12 cellular contexts compared by ENCODE assay signal in genomic region chr17:8900626-8901585, GRCh38. TPM values are rescaled to one million over a fixed set of nuclear protein-coding genes. Genes with fewer than 3 reads are reported as not detected.
DNase-seq lines count a peak whose midpoint lies in the region; ATAC-seq and TF ChIP-seq lines count a peak whose summit lies in the region.
"Had no signal": no experiment of that assay in that cellular context is flagged by ENCODE, and none has a peak within 500 bp of the region (broad histone marks: within the 10 kb centered on the region; RNA-seq: fewer than 3 reads in every experiment).

No MANE protein-coding gene starts in this region.

- H3K27me3 ChIP-seq in thymus (ENCODE audit: control insufficient read depth, insufficient read depth) (no peaks in the 10 kb centered on the region), sigmoid colon (peaks cover 0 to 18% (median 0%) of the 10 kb centered on the region in 3 donors)

- 34% methylated on average over 15 of the region's 15 CpGs for WGBS in thymus
- WGBS in sigmoid colon, 2 donors, result 51 to 67% methylated on average over 15 of the region's 15 CpGs

- no peak overlapping the region for H3K4me3 ChIP-seq in thymus (ENCODE audit: low read length)
- H3K4me3 ChIP-seq in sigmoid colon, result no peak overlapping the region

- peaks cover 70% of the 10 kb centered on the region for H3K4me1 Mint-ChIP-seq in activated naive CD4-positive, alpha-beta T cell treated with anti-CD3 and anti-CD28 coated beads, Interleukin-2, amount 10 ng/mL, durations not matched to agents 7 days and 5 days
- H3K4me1 Mint-ChIP-seq in central memory CD8-positive, alpha-beta T cell, result peaks cover 77% of the 10 kb centered on the region
- H3K4me1 Mint-ChIP-seq: brain had no signal

- H3K36me3 ChIP-seq in thymus (ENCODE audit: control insufficient read depth, insufficient read depth) (peaks cover 12% of the 10 kb centered on the region), sigmoid colon (no peaks in the 10 kb centered on the region)

- H3K9me3 Mint-ChIP-seq in activated naive CD4-positive, alpha-beta T cell treated with anti-CD3 and anti-CD28 coated beads, Interleukin-2, amount 10 ng/mL, durations not matched to agents 7 days and 5 days, result peaks cover 2% of the 10 kb centered on the region
- H3K9me3 Mint-ChIP-seq in central memory CD8-positive, alpha-beta T cell, result no peaks in the 10 kb centered on the region

- CTCF ChIA-PET in activated naive CD4-positive, alpha-beta T cell treated with anti-CD3 and anti-CD28 coated beads, Interleukin-2, amount 10 ng/mL, durations not matched to agents 7 days and 5 days (lab: Charles Lee), result interaction anchor here (0.7 to 1.4 kb wide), 5 partner anchors 52 to 115 kb away, joined by 3 to 8 read pairs (median 3); no protein-coding TSS in a partner anchor

- no peak for TF ChIP-seq EP300 in sigmoid colon (IDR thresholded peaks at IDR 0.05)

- H3K36me3 Mint-ChIP-seq in activated naive CD4-positive, alpha-beta T cell treated with anti-CD3 and anti-CD28 coated beads, Interleukin-2, amount 10 ng/mL, durations not matched to agents 7 days and 5 days, result peaks cover 77% of the 10 kb centered on the region
- H3K36me3 Mint-ChIP-seq in central memory CD8-positive, alpha-beta T cell (ENCODE audit: insufficient read depth), result peaks cover 64% of the 10 kb centered on the region
- H3K36me3 Mint-ChIP-seq: brain had no signal

- H3K27ac Mint-ChIP-seq in activated naive CD4-positive, alpha-beta T cell treated with anti-CD3 and anti-CD28 coated beads, Interleukin-2, amount 10 ng/mL, durations not matched to agents 7 days and 5 days, result peak overlapping the region; percentile 83
- peak overlapping the region; percentile 88 for H3K27ac Mint-ChIP-seq in central memory CD8-positive, alpha-beta T cell (ENCODE audit: low read depth)
- H3K27ac Mint-ChIP-seq: brain had no signal

- no peaks in the 10 kb centered on the region for H3K27me3 Mint-ChIP-seq in activated naive CD4-positive, alpha-beta T cell treated with anti-CD3 and anti-CD28 coated beads, Interleukin-2, amount 10 ng/mL, durations not matched to agents 7 days and 5 days
- no peaks in the 10 kb centered on the region for H3K27me3 Mint-ChIP-seq in central memory CD8-positive, alpha-beta T cell

- TF ChIP-seq POLR2A in sigmoid colon (IDR thresholded peaks at IDR 0.05), result no peak

- intact Hi-C loops in sigmoid colon (cut with DNase I), result loop anchor here (10.0 kb wide), 1 partner anchor 204 kb away; no protein-coding TSS in a partner anchor

- ATAC-seq in HG02981 (IDR thresholded peaks at IDR 0.05; ENCODE audit: unreplicated experiment), result peak; percentile 32
- no peak for ATAC-seq in central memory CD8-positive, alpha-beta T cell (replicated peaks; ENCODE audit: extremely low read depth, poor library complexity, severe bottlenecking)

- peak overlapping the region; percentile 54 for H3K27ac ChIP-seq in thymus (ENCODE audit: low read depth)
- H3K27ac ChIP-seq in sigmoid colon, result no peak overlapping the region

- H3K4me3 Mint-ChIP-seq in activated naive CD4-positive, alpha-beta T cell treated with anti-CD3 and anti-CD28 coated beads, Interleukin-2, amount 10 ng/mL, durations not matched to agents 7 days and 5 days, result peak overlapping the region; percentile 11
- H3K4me3 Mint-ChIP-seq in central memory CD8-positive, alpha-beta T cell, result no peak overlapping the region
- H3K4me3 Mint-ChIP-seq: brain had no signal

- H3K9me3 ChIP-seq in thymus (ENCODE audit: control insufficient read depth), result no peaks in the 10 kb centered on the region
- H3K9me3 ChIP-seq in sigmoid colon, result no peaks in the 10 kb centered on the region

- no peak for TF ChIP-seq CTCF in sigmoid colon (IDR thresholded peaks at IDR 0.05)

- peak; percentile 48 for DNase-seq in activated naive CD4-positive, alpha-beta T cell treated with anti-CD3 and anti-CD28 coated beads, Interleukin-2, amount 10 ng/mL, durations not matched to agents 7 days and 5 days
- DNase-seq in activated naive CD4-positive, alpha-beta T cell treated with anti-CD3 and anti-CD28 coated beads, Interleukin-2, amount 50 U/mL, for 16 hours, result no peak
- no peak for DNase-seq in central memory CD8-positive, alpha-beta T cell (ENCODE audit: low spot score in 2 of 2)
- DNase-seq in MV-4-11 (lab: John Stamatoyannopoulos, UW), result no peak
- DNase-seq in SK-N-DZ (ENCODE audit: low spot score), result no peak
- no peak for DNase-seq in sigmoid colon

- H3K4me1 ChIP-seq in thymus (ENCODE audit: control insufficient read depth, insufficient read depth, low read length) (peaks cover 51% of the 10 kb centered on the region), sigmoid colon (no peaks in the 10 kb centered on the region)

RNA-seq across cellular contexts. Expression of gene PIK3R6, which starts 33.4 kb away (rescaled TPM):
- polyA plus RNA-seq in thymus (2.1 TPM), sigmoid colon (1 to 10 TPM in 1 of 3 donors, under 1 TPM in 2; 0.69 to 1.2 (median 0.77) TPM)
- polyA plus RNA-seq in SK-N-DZ (2014; cell fraction: cytosol; rRNA removed), result not detected in 2 replicates
- not detected in 2 replicates for polyA plus RNA-seq in SK-N-DZ (2014; cell fraction: nucleus; rRNA removed)
- total RNA-seq in sigmoid colon, result 1 to 10 TPM in 1 of 4 donors, under 1 TPM in 1, not detected in 2; 0.54 to 1.1 TPM
- total RNA-seq: MCF 10A, pulmonary artery endothelial cell had no signal
- polyA plus RNA-seq: BJ had no signal
